23 cellular contexts compared by ENCODE assay signal in the genomic region with DNA sequence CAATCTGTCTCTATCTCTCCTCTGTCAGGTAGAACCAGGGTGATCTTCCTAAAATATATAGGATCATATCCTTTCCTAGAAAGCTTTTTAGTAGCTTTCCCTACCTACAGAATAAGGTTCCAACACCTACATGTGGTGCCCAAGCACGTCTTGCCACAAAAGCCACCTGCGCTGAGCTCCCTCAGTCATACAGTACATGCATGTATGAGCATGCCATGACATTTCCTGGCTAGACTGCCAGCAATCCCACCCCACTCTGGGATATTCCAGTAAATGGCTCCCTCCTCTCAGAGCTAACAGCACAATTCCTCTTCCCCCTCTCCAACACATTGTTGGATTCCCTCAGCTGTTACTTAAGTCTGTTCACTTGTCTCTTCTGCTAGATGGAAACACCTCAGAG.
"Had no signal": no experiment of that assay in that cellular context is flagged by ENCODE, and none has a peak within 500 bp of the region (broad histone marks: within the 10 kb centered on the region; RNA-seq: fewer than 3 reads in every experiment).

No MANE protein-coding gene starts in this region.

- H3K27ac Mint-ChIP-seq: dendritic cell treated with granulocyte-macrophage colony-stimulating factor and Interleukin-4, amounts not matched to agents 40 ng/mL and 50 ng/mL, for 4 days; effector memory CD8-positive, alpha-beta T cell; memory B cell; natural killer cell treated with Interleukin-12 subunit alpha and Interleukin-12 subunit beta and Interleukin-15 and Interleukin-18, amount 100 ng/mL, for 72 hours; stimulated activated naive B cell treated with anti-CD40 and anti-IgM and Interleukin-4, amounts not matched to agents 10 μg/mL and 1 μg/mL and 100 μg/mL, for 72 hours; stimulated activated naive CD8-positive, alpha-beta T cell treated with anti-CD3 and anti-CD28 coated beads, Interleukin-15, amount 100 ng/mL, for 72 hours; type B pancreatic cell had no signal

- H3K79me2 ChIP-seq: parathyroid adenoma had no signal

- H3K9ac ChIP-seq: parathyroid adenoma had no signal

- H3K4me1 Mint-ChIP-seq: memory B cell; stimulated activated naive B cell treated with anti-CD40 and anti-IgM and Interleukin-4, amounts not matched to agents 10 μg/mL and 1 μg/mL and 100 μg/mL, for 72 hours; stimulated activated naive CD8-positive, alpha-beta T cell treated with anti-CD3 and anti-CD28 coated beads, Interleukin-15, amount 100 ng/mL, for 72 hours had no signal

- H2AFZ ChIP-seq: parathyroid adenoma had no signal

- H3K27me3 ChIP-seq: right lobe of liver had no signal

- H3K36me3 ChIP-seq: heart left ventricle, prostate gland, right lobe of liver, spleen, thoracic aorta had no signal

- H3K27ac ChIP-seq: heart left ventricle, parathyroid adenoma, prostate gland, right lobe of liver, spleen, thoracic aorta had no signal

- H3K4me1 ChIP-seq: heart left ventricle, parathyroid adenoma, prostate gland, spleen had no signal

- H3K36me3 Mint-ChIP-seq: natural killer cell treated with Interleukin-12 subunit alpha and Interleukin-12 subunit beta and Interleukin-15 and Interleukin-18, amount 100 ng/mL, for 72 hours; stimulated activated naive B cell treated with anti-CD40 and anti-IgM and Interleukin-4, amounts not matched to agents 10 μg/mL and 1 μg/mL and 100 μg/mL, for 72 hours; type B pancreatic cell had no signal

- FAIRE-seq: colon, frontal cortex, islet of Langerhans, urothelium cell line had no signal

- H3K4me3 Mint-ChIP-seq: dendritic cell treated with granulocyte-macrophage colony-stimulating factor and Interleukin-4, amounts not matched to agents 40 ng/mL and 50 ng/mL, for 4 days; effector memory CD8-positive, alpha-beta T cell; memory B cell; natural killer cell treated with Interleukin-12 subunit alpha and Interleukin-12 subunit beta and Interleukin-15 and Interleukin-18, amount 100 ng/mL, for 72 hours; stimulated activated naive B cell treated with anti-CD40 and anti-IgM and Interleukin-4, amounts not matched to agents 10 μg/mL and 1 μg/mL and 100 μg/mL, for 72 hours; stimulated activated naive CD8-positive, alpha-beta T cell treated with anti-CD3 and anti-CD28 coated beads, Interleukin-15, amount 100 ng/mL, for 72 hours; type B pancreatic cell had no signal

- H3K9me3 ChIP-seq: heart left ventricle, prostate gland, right lobe of liver, spleen, thoracic aorta had no signal

- H3K9me3 Mint-ChIP-seq: dendritic cell treated with granulocyte-macrophage colony-stimulating factor and Interleukin-4, amounts not matched to agents 40 ng/mL and 50 ng/mL, for 4 days; natural killer cell treated with Interleukin-12 subunit alpha and Interleukin-12 subunit beta and Interleukin-15 and Interleukin-18, amount 100 ng/mL, for 72 hours; stimulated activated naive CD8-positive, alpha-beta T cell treated with anti-CD3 and anti-CD28 coated beads, Interleukin-15, amount 100 ng/mL, for 72 hours; type B pancreatic cell had no signal

- H3K4me3 ChIP-seq: heart left ventricle, prostate gland, right lobe of liver, spleen, thoracic aorta had no signal

- DNase-seq: effector memory CD8-positive, alpha-beta T cell; erythroblast; heart left ventricle; hypothalamus; midbrain; retina; right lobe of liver; spleen; stimulated activated CD4-positive, alpha-beta T cell treated with anti-CD3 and anti-CD28 coated beads, Interleukin-2, amount 100 ng/mL, for 24 hours; stimulated activated CD4-positive, alpha-beta T cell treated with anti-CD3 and anti-CD28 coated beads, Interleukin-4, amount 100 ng/mL, for 4 hours; stimulated activated naive B cell treated with anti-CD40 and anti-IgM and Interleukin-4, amounts not matched to agents 10 μg/mL and 1 μg/mL and 100 μg/mL, for 72 hours; stimulated activated naive CD8-positive, alpha-beta T cell treated with anti-CD3 and anti-CD28 coated beads, Interleukin-15, amount 100 ng/mL, for 72 hours had no signal
